In the genomic region with DNA sequence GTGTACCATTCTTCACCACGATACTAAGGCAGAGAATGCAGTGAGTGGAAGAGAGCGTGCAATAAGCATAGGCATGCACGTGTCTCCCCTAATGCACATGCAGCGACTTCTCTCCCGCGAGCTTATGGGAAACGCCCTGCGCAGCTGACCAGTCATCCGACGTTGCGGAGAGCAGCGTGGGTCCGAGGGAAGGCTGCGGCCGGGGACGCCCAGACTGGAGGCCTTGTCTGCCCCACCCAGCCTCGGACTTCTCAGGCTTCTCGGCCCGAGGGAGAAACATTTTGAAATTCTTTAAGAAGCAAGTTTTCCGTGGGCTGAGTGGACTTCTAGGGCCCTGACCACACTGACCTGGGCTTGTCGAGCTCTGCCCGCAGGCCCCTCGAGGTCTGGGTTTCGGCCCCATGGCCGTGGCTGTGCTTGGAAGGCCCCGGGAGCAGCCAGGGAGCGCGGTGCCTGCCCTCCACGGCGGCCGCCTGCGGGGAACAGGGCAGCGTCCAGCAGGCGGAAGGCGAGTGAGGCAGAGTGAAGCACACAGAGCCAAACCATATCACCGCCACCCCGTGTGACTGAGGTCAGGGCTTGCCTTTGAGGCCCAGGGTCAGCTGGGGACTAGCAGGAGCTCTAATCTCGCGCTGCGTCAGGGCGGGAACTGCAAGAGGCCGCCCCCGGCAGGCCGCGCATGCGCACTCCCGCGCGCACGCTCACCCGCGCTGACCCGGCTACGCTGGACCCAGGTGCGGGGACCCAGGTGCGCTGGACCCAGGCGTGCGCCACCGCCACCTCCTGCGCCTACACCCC, we compare ENCODE assay signal across 16 cellular contexts.
DNase-seq lines count a peak whose midpoint lies in the region; ATAC-seq and TF ChIP-seq lines count a peak whose summit lies in the region.
"Had no signal": no experiment of that assay in that cellular context is flagged by ENCODE, and none has a peak within 500 bp of the region (broad histone marks: within the 10 kb centered on the region; RNA-seq: fewer than 3 reads in every experiment).

No MANE protein-coding gene starts in this region.

- H3K27me3 Mint-ChIP-seq in H9 (ENCODE audit: low read depth), result peaks cover 4% of the 10 kb centered on the region; the same call in 1 of the 2 replicates
- H3K27me3 Mint-ChIP-seq: CD4-positive, alpha-beta memory T cell had no signal

- H3T11ph ChIP-seq in H9 (ENCODE audit: low read length), result no peak overlapping the region

- H3K36me3 Mint-ChIP-seq in H9 (ENCODE audit: insufficient read depth in 1 of 3, low read depth in 3 of 3), result no peaks in the 10 kb centered on the region; a peak in 1 of 7 replicates
- H3K36me3 Mint-ChIP-seq: CD14-positive monocyte; CD4-positive, alpha-beta memory T cell had no signal

- no peak overlapping the region for H4K91ac ChIP-seq in H9 (ENCODE audit: insufficient read length, low read depth, low read length)

- no peaks in the 10 kb centered on the region for H3K23me2 ChIP-seq in H9 (ENCODE audit: insufficient read length, low read depth, low read length, poor library complexity, severe bottlenecking)

- H4K5ac ChIP-seq in H9 (ENCODE audit: insufficient read length, low read depth, low read length), result no peak overlapping the region

- H3K27ac ChIP-seq in H9 (ENCODE audit: insufficient read length, low read depth, low read length) (no peak overlapping the region), esophagus muscularis mucosa (replicated peaks in 1 of 4) (no peak overlapping the region), testis (no peak overlapping the region), RWPE1 (no peak overlapping the region), right cardiac atrium (ENCODE audit: low read length) (no peak overlapping the region)
- H3K27ac ChIP-seq: BLaER1 had no signal

- H3K27me3 ChIP-seq in H9 (ENCODE audit: insufficient read depth, low read length) (no peaks in the 10 kb centered on the region), esophagus muscularis mucosa (peaks cover 0 to 13% (median 0%) of the 10 kb centered on the region in 4 donors), testis (no peaks in the 10 kb centered on the region), right cardiac atrium (ENCODE audit: control insufficient read depth, insufficient read depth) (no peaks in the 10 kb centered on the region)
- H3K27me3 ChIP-seq: BLaER1 had no signal

- H3K79me2 ChIP-seq in H9 (ENCODE audit: insufficient read depth, low read length), result no peaks in the 10 kb centered on the region

- no peak overlapping the region for H2BK5ac ChIP-seq in H9 (ENCODE audit: insufficient read length, low read length)

- TF ChIP-seq CTCF in H9 (conservative IDR thresholded peaks at IDR 0.05), result no peak
- TF ChIP-seq CTCF in esophagus muscularis mucosa (IDR thresholded peaks at IDR 0.05), result no peak
- no peak for TF ChIP-seq CTCF in testis (IDR thresholded peaks at IDR 0.05)
- TF ChIP-seq CTCF in RWPE1 (conservative IDR thresholded peaks at IDR 0.05; ENCODE audit: low read depth), result no peak

- H3K9me3 ChIP-seq in H9 (ENCODE audit: control insufficient read depth, low read depth, low read length) (no peaks in the 10 kb centered on the region), esophagus muscularis mucosa (peaks cover 0 to 6% (median 0%) of the 10 kb centered on the region in 4 donors), testis (no peaks in the 10 kb centered on the region), right cardiac atrium (ENCODE audit: control insufficient read depth, low read length) (no peaks in the 10 kb centered on the region)

- CTCF ChIA-PET in RWPE1 (lab: Yijun Ruan, JAX), result no interaction called here

- no peak overlapping the region for H2BK20ac ChIP-seq in H9 (ENCODE audit: low read depth, low read length, poor library complexity, severe bottlenecking)

- no peak overlapping the region for H3K4me2 ChIP-seq in H9 (ENCODE audit: insufficient read depth, insufficient read length, low read length)
- H3K4me2 ChIP-seq: BLaER1 had no signal

- no peak overlapping the region for H3K23ac ChIP-seq in H9 (ENCODE audit: insufficient read length, low read depth, low read length)

- no peak overlapping the region for H3K4me3 Mint-ChIP-seq in H9
- H3K4me3 Mint-ChIP-seq: CD14-positive monocyte; CD4-positive, alpha-beta memory T cell had no signal

- no CpG with 5 or more reads among the region's 60 CpGs for WGBS in H9 (ENCODE audit: extremely low coverage, insufficient read length, low lambda C conversion rate)
- WGBS in esophagus muscularis mucosa, result 89% methylated on average over 25 of the region's 60 CpGs
- 69 to 76% methylated on average over 38 to 57 of the region's 60 CpGs for WGBS in testis, 2 donors
- 94% methylated on average over 60 of the region's 60 CpGs for WGBS in right cardiac atrium

- H3K18ac ChIP-seq in H9 (ENCODE audit: insufficient read length, low read depth, low read length), result no peak overlapping the region

- peaks cover 5% of the 10 kb centered on the region for H3K4me1 ChIP-seq in H9 (ENCODE audit: insufficient read depth, low read length)
- H3K4me1 ChIP-seq in esophagus muscularis mucosa, result no peaks in the 10 kb centered on the region
- H3K4me1 ChIP-seq in testis, result no peaks in the 10 kb centered on the region
- no peaks in the 10 kb centered on the region for H3K4me1 ChIP-seq in right cardiac atrium (ENCODE audit: control insufficient read depth, insufficient read depth, low read length)
- H3K4me1 ChIP-seq: BLaER1 had no signal

- H3K4me3 ChIP-seq in esophagus muscularis mucosa (no peak overlapping the region), testis (peak overlapping the region; percentile 46 to 54), right cardiac atrium (ENCODE audit: low read length) (no peak overlapping the region)
- H3K4me3 ChIP-seq: BLaER1 had no signal

- POLR2A ChIA-PET in RWPE1 (lab: Yijun Ruan, JAX; ENCODE audit: low non-redundant PET), result no interaction called here

- H2BK15ac ChIP-seq in H9 (ENCODE audit: low read depth, low read length), result no peak overlapping the region

- no peak overlapping the region for H3K14ac ChIP-seq in H9 (ENCODE audit: insufficient read depth, low read length)

- H2BK12ac ChIP-seq in H9 (ENCODE audit: insufficient read length, low read depth, low read length), result no peak overlapping the region

- peaks cover 0 to 3% of the 10 kb centered on the region in 2 experiments; a peak in 2 of 5 replicates for H3K9me3 Mint-ChIP-seq in H9

- peak overlapping the region; percentile 52 for H4K8ac ChIP-seq in H9 (replicated peaks; ENCODE audit: insufficient read length, low read depth, low read length)

- H3K56ac ChIP-seq in H9 (ENCODE audit: insufficient read length, low read depth, low read length), result no peak overlapping the region

- H2BK120ac ChIP-seq in H9 (ENCODE audit: low read depth, low read length, poor library complexity, severe bottlenecking), result no peak overlapping the region

- H4K20me1 ChIP-seq in H9 (ENCODE audit: control insufficient read depth, insufficient read depth, insufficient read length), result peaks cover 4% of the 10 kb centered on the region
- H4K20me1 ChIP-seq: BLaER1 had no signal

- DNase-seq in Daoy (ENCODE audit: low read depth), result peak; percentile 80
- no peak for DNase-seq in H9
- peak; percentile 87 for DNase-seq in esophagus muscularis mucosa (ENCODE audit: extremely low spot score)
- peak; percentile 67 for DNase-seq in testis
- DNase-seq in SK-N-DZ (ENCODE audit: low spot score), result no peak
- no peak for DNase-seq in RWPE1 (ENCODE audit: low spot score)
- DNase-seq in right cardiac atrium, result no peak
- DNase-seq: 8988T; CD4-positive, alpha-beta memory T cell; DMS153; DMS79; GF-D8; IMR-90 had no signal

- no peak overlapping the region for H2AFZ ChIP-seq in H9 (ENCODE audit: low read length)

- no peak for TF ChIP-seq POLR2A in esophagus muscularis mucosa (IDR thresholded peaks at IDR 0.05; ENCODE audit: low read depth)
- no peak for TF ChIP-seq POLR2A in testis (IDR thresholded peaks at IDR 0.05)

- H3K9ac ChIP-seq in H9 (ENCODE audit: extremely low read depth, insufficient read length, low read length), result no peak overlapping the region
- H3K9ac ChIP-seq: BLaER1 had no signal

- TF ChIP-seq EP300 in esophagus muscularis mucosa (IDR thresholded peaks at IDR 0.05), result no peak

- no peak for ATAC-seq in right cardiac atrium
- ATAC-seq: HCT116 had no signal

- H2AK5ac ChIP-seq in H9 (ENCODE audit: insufficient read length, low read length), result no peak overlapping the region

- intact Hi-C loops in esophagus muscularis mucosa (cut with DNase I), result no loop called here
- intact Hi-C loops in testis (cut with DNase I; ENCODE audit: low total_unique reads), result no loop called here
- intact Hi-C loops in right cardiac atrium (cut with DNase I), result no loop called here

- no peak overlapping the region for H3K4ac ChIP-seq in H9 (ENCODE audit: low read depth, low read length)

- H3K27ac Mint-ChIP-seq in H9, result no peak overlapping the region
- H3K27ac Mint-ChIP-seq: CD14-positive monocyte; CD4-positive, alpha-beta memory T cell had no signal

- no peaks in the 10 kb centered on the region for H3K79me1 ChIP-seq in H9 (ENCODE audit: insufficient read depth, low read depth, low read length, poor library complexity, severe bottlenecking)

- H3K36me3 ChIP-seq in esophagus muscularis mucosa (no peaks in the 10 kb centered on the region), testis (ENCODE audit: low read depth, missing control alignments) (no peaks in the 10 kb centered on the region)
- H3K36me3 ChIP-seq: BLaER1 had no signal

- peaks cover 16% of the 10 kb centered on the region in 2 experiments for H3K4me1 Mint-ChIP-seq in H9
- H3K4me1 Mint-ChIP-seq: CD14-positive monocyte; CD4-positive, alpha-beta memory T cell had no signal

Comparison
In these comparisons a context has a peak if more than half of its experiments do, and no peak if none do; other contexts are left out.
1. DNase-seq: peak in Daoy (single experiment), esophagus muscularis mucosa (single experiment) and testis (single experiment); none in H9 (single experiment), SK-N-DZ (single experiment), RWPE1 (single experiment) and right cardiac atrium (0 of 3).
2. H3K4me3 ChIP-seq: peak in testis (2 of 2); none in esophagus muscularis mucosa (0 of 4) and right cardiac atrium (single experiment).